Comparison of ENCODE assay signal across 25 cellular contexts in genomic region chr10:123863721-123864432, GRCh38. TPM values are rescaled to one million over a fixed set of nuclear protein-coding genes. Genes with fewer than 3 reads are reported as not detected.
DNase-seq lines count a peak whose midpoint lies in the region; TF ChIP-seq lines count a peak whose summit lies in the region.
"Had no signal": no experiment of that assay in that cellular context is flagged by ENCODE, and none has a peak within 500 bp of the region (broad histone marks: within the 10 kb centered on the region; RNA-seq: fewer than 3 reads in every experiment).

No MANE protein-coding gene starts in this region.

- H3K56ac ChIP-seq in H9 (ENCODE audit: insufficient read length, low read depth, low read length), result no peak overlapping the region

- H3K4me3 Mint-ChIP-seq in H9 (no peak overlapping the region), endothelial cell (ENCODE audit: unreplicated experiment) (no peak overlapping the region)
- H3K4me3 Mint-ChIP-seq: activated CD4-positive, alpha-beta memory T cell treated with anti-CD3 and anti-CD28 coated beads for 36 hours; CD4-positive, alpha-beta T cell; mesothelial cell of epicardium; naive thymus-derived CD4-positive, alpha-beta T cell; stimulated activated memory B cell treated with anti-CD40 and anti-IgM and Interleukin-4, amounts not matched to agents 10 μg/mL and 1 μg/mL and 100 μg/mL, for 72 hours had no signal

- H2AFZ ChIP-seq in H9 (ENCODE audit: low read length), result no peak overlapping the region

- H4K20me1 ChIP-seq in H9 (ENCODE audit: control insufficient read depth, insufficient read depth, insufficient read length), result no peaks in the 10 kb centered on the region

- H3K4me1 Mint-ChIP-seq in H9 (peaks cover 26 to 32% of the 10 kb centered on the region in 2 experiments), endothelial cell (ENCODE audit: unreplicated experiment) (no peaks in the 10 kb centered on the region)
- H3K4me1 Mint-ChIP-seq: mesothelial cell of epicardium; naive thymus-derived CD4-positive, alpha-beta T cell; stimulated activated memory B cell treated with anti-CD40 and anti-IgM and Interleukin-4, amounts not matched to agents 10 μg/mL and 1 μg/mL and 100 μg/mL, for 72 hours had no signal

- intact Hi-C loops in stomach (cut with DNase I; ENCODE audit: low total_unique reads), result no loop called here

- H3K23me2 ChIP-seq in H9 (ENCODE audit: insufficient read length, low read depth, low read length, poor library complexity, severe bottlenecking), result no peaks in the 10 kb centered on the region

- H3K27ac ChIP-seq in H9 (ENCODE audit: insufficient read length, low read depth, low read length), result no peak overlapping the region
- peak overlapping the region; percentile 34 to 88 for H3K27ac ChIP-seq in esophagus (ENCODE audit: low read depth in 2 of 2, low read length in 1 of 2)
- peak overlapping the region in 4 of 5 donors; percentile 8 to 93 (median 74) for H3K27ac ChIP-seq in stomach
- H3K27ac ChIP-seq: brain microvascular endothelial cell had no signal

- no peak for TF ChIP-seq EP300 in stomach (IDR thresholded peaks at IDR 0.05)

- H3K18ac ChIP-seq in H9 (ENCODE audit: insufficient read length, low read depth, low read length), result no peak overlapping the region

- no peak overlapping the region for H2BK120ac ChIP-seq in H9 (ENCODE audit: low read depth, low read length, poor library complexity, severe bottlenecking)

- H2AK5ac ChIP-seq in H9 (ENCODE audit: insufficient read length, low read length), result no peak overlapping the region

- no peak overlapping the region for H3K27ac Mint-ChIP-seq in H9
- no peak overlapping the region for H3K27ac Mint-ChIP-seq in endothelial cell (ENCODE audit: unreplicated experiment)
- H3K27ac Mint-ChIP-seq: activated CD4-positive, alpha-beta memory T cell treated with anti-CD3 and anti-CD28 coated beads for 36 hours; CD4-positive, alpha-beta T cell; mesothelial cell of epicardium; naive thymus-derived CD4-positive, alpha-beta T cell; stimulated activated memory B cell treated with anti-CD40 and anti-IgM and Interleukin-4, amounts not matched to agents 10 μg/mL and 1 μg/mL and 100 μg/mL, for 72 hours had no signal

- H3K36me3 Mint-ChIP-seq in H9 (ENCODE audit: insufficient read depth in 1 of 3, low read depth in 3 of 3) (peaks cover 0 to 10% (median 8%) of the 10 kb centered on the region in 3 experiments; a peak in 4 of 7 replicates), endothelial cell (ENCODE audit: low read depth, unreplicated experiment) (peaks cover 4% of the 10 kb centered on the region)
- H3K36me3 Mint-ChIP-seq: activated CD4-positive, alpha-beta memory T cell treated with anti-CD3 and anti-CD28 coated beads for 36 hours; mesothelial cell of epicardium; naive thymus-derived CD4-positive, alpha-beta T cell; stimulated activated memory B cell treated with anti-CD40 and anti-IgM and Interleukin-4, amounts not matched to agents 10 μg/mL and 1 μg/mL and 100 μg/mL, for 72 hours had no signal

- no peaks in the 10 kb centered on the region for H3K79me2 ChIP-seq in H9 (ENCODE audit: insufficient read depth, low read length)

- H3K4me1 ChIP-seq in H9 (ENCODE audit: insufficient read depth, low read length) (no peaks in the 10 kb centered on the region), esophagus (ENCODE audit: control insufficient read depth in 2 of 2, insufficient read depth in 2 of 2, low read length in 1 of 2) (peaks cover 19 to 22% of the 10 kb centered on the region in 2 donors), stomach (peaks cover 0 to 37% (median 3%) of the 10 kb centered on the region in 4 donors)

- no peak for TF ChIP-seq POLR2A in stomach (IDR thresholded peaks at IDR 0.05)

- H4K91ac ChIP-seq in H9 (ENCODE audit: insufficient read length, low read depth, low read length), result no peak overlapping the region

- no peak overlapping the region for H3K4me2 ChIP-seq in H9 (ENCODE audit: insufficient read depth, insufficient read length, low read length)

- H3K23ac ChIP-seq in H9 (ENCODE audit: insufficient read length, low read depth, low read length), result no peak overlapping the region

- H3K4me3 ChIP-seq in esophagus (ENCODE audit: low read depth in 1 of 2, low read length in 2 of 2) (no peak overlapping the region), stomach (no peak overlapping the region)
- H3K4me3 ChIP-seq: testis had no signal

- no peak overlapping the region for H3K9ac ChIP-seq in H9 (ENCODE audit: extremely low read depth, insufficient read length, low read length)

- no peak overlapping the region for H3K4ac ChIP-seq in H9 (ENCODE audit: low read depth, low read length)

- H3K9me3 ChIP-seq in H9 (ENCODE audit: control insufficient read depth, low read depth, low read length), result no peaks in the 10 kb centered on the region
- no peaks in the 10 kb centered on the region for H3K9me3 ChIP-seq in esophagus (ENCODE audit: control insufficient read depth in 2 of 2, insufficient read depth in 1 of 2, low read depth in 1 of 2, low read length in 1 of 2)
- H3K9me3 ChIP-seq in stomach, result no peaks in the 10 kb centered on the region
- H3K9me3 ChIP-seq: testis had no signal

- H4K8ac ChIP-seq in H9 (replicated peaks; ENCODE audit: insufficient read length, low read depth, low read length), result no peak overlapping the region

- no peak overlapping the region for H2BK5ac ChIP-seq in H9 (ENCODE audit: insufficient read length, low read length)

- H2BK15ac ChIP-seq in H9 (ENCODE audit: low read depth, low read length), result no peak overlapping the region

- H3K27me3 Mint-ChIP-seq in H9 (ENCODE audit: low read depth), result peaks cover 2% of the 10 kb centered on the region
- H3K27me3 Mint-ChIP-seq in endothelial cell (ENCODE audit: unreplicated experiment), result no peaks in the 10 kb centered on the region

- no peaks in the 10 kb centered on the region for H3K9me3 Mint-ChIP-seq in H9
- no peaks in the 10 kb centered on the region for H3K9me3 Mint-ChIP-seq in endothelial cell (ENCODE audit: unreplicated experiment)
- H3K9me3 Mint-ChIP-seq: activated CD4-positive, alpha-beta memory T cell treated with anti-CD3 and anti-CD28 coated beads for 36 hours; CD4-positive, alpha-beta T cell; mesothelial cell of epicardium; stimulated activated memory B cell treated with anti-CD40 and anti-IgM and Interleukin-4, amounts not matched to agents 10 μg/mL and 1 μg/mL and 100 μg/mL, for 72 hours had no signal

- TF ChIP-seq CTCF in H9 (conservative IDR thresholded peaks at IDR 0.05) (0 out of 3 replicates have a peak, but pooled peaks have one; percentile 16), stomach (IDR thresholded peaks at IDR 0.05) (no peak), endothelial cell (IDR thresholded peaks at IDR 0.05; ENCODE audit: unreplicated experiment) (no peak)

- no peak overlapping the region for H4K5ac ChIP-seq in H9 (ENCODE audit: insufficient read length, low read depth, low read length)

- WGBS in H9 (ENCODE audit: extremely low coverage, insufficient read length, low lambda C conversion rate), result no CpG with 5 or more reads among the region's 12 CpGs
- 65 to 71% methylated on average over 12 of the region's 12 CpGs for WGBS in esophagus, 2 donors
- whole genome bisulfite sequencing in stomach, 5 donors, result 52 to 62% (median 60%) methylated on average over 12 of the region's 12 CpGs

- DNase-seq in H9 (peak; percentile 76), left kidney (ENCODE audit: low read depth, low spot score) (peak; percentile 39), stomach (no peak), SW480 (ENCODE audit: low spot score) (no peak), HK-2 (ENCODE audit: unreplicated experiment) (no peak), endothelial cell (ENCODE audit: low spot score) (no peak)
- no peak for DNase-seq in activated T-cell treated with anti-CD3 and anti-CD28 coated beads, Interleukin-2, amount 50 U/mL, for 48 hours
- DNase-seq: activated CD4-positive, alpha-beta memory T cell treated with anti-CD3 and anti-CD28 coated beads for 36 hours; activated CD4-positive, CD25-positive, alpha-beta regulatory T cell treated with anti-CD3 and anti-CD28 coated beads, Interleukin-2, amount 50 U/mL, for 72 hours; activated naive CD4-positive, alpha-beta T cell; brain microvascular endothelial cell; CD4-positive, alpha-beta T cell; DMS79 treated with DMSO at 0.1 percent for 48 hours; Karpas-422; naive thymus-derived CD4-positive, alpha-beta T cell; NCI-H1436 treated with DMSO at 0.1 percent for 48 hours; NCI-H2081 treated with DMSO at 0.1 percent for 48 hours; NCI-H345; occipital lobe; T-helper 2 cell; testis had no signal

- H2BK12ac ChIP-seq in H9 (ENCODE audit: insufficient read length, low read depth, low read length), result no peak overlapping the region

- H3K27me3 ChIP-seq in H9 (ENCODE audit: insufficient read depth, low read length) (no peaks in the 10 kb centered on the region), esophagus (ENCODE audit: control insufficient read depth in 1 of 2, insufficient read depth in 2 of 2, low read length in 2 of 2) (no peaks in the 10 kb centered on the region), stomach (peaks cover 0 to 5% (median 0%) of the 10 kb centered on the region in 3 donors)
- H3K27me3 ChIP-seq: brain microvascular endothelial cell, testis had no signal

- no peak overlapping the region for H3K14ac ChIP-seq in H9 (ENCODE audit: insufficient read depth, low read length)

- H2BK20ac ChIP-seq in H9 (ENCODE audit: low read depth, low read length, poor library complexity, severe bottlenecking), result no peak overlapping the region

- no peaks in the 10 kb centered on the region for H3K79me1 ChIP-seq in H9 (ENCODE audit: insufficient read depth, low read depth, low read length, poor library complexity, severe bottlenecking)

- no peak overlapping the region for H3T11ph ChIP-seq in H9 (ENCODE audit: low read length)

- no peaks in the 10 kb centered on the region for H3K36me3 ChIP-seq in esophagus (ENCODE audit: control insufficient read depth in 2 of 2, insufficient read depth in 2 of 2, low read length in 1 of 2)
- H3K36me3 ChIP-seq in stomach, result no peaks in the 10 kb centered on the region
- H3K36me3 ChIP-seq: brain microvascular endothelial cell had no signal

RNA-seq across cellular contexts. Expression of gene CPXM2, which starts 27.7 kb away (rescaled TPM):
- total RNA-seq in H9 (2021) (1.7 and 1.9 TPM in 2 replicates), stomach (10 to 100 TPM in 3 of 5 donors, 1 to 10 TPM in 2; 9.8 to 33.5 (median 12.8) TPM), endothelial cell (ENCODE audit: unreplicated experiment) (0.33 TPM)
- polyA plus RNA-seq in esophagus (1 to 10 TPM; 1.5 to 4.2 TPM), stomach (1 to 10 TPM in 1 of 3 donors, under 1 TPM in 2; 0.46 to 7.9 (median 0.62) TPM)
- total RNA-seq: activated CD4-positive, alpha-beta memory T cell treated with anti-CD3 and anti-CD28 coated beads for 36 hours; CD4-positive, alpha-beta T cell; H4; naive thymus-derived CD4-positive, alpha-beta T cell had no signal
- polyA plus RNA-seq: naive thymus-derived CD4-positive, alpha-beta T cell had no signal

Comparison
In these comparisons a context has a peak if more than half of its experiments do, and no peak if none do; other contexts are left out.
1. DNase-seq: peak in H9 (single experiment) and left kidney (single experiment); none in stomach (single experiment), SW480 (single experiment), HK-2 (single experiment), endothelial cell (single experiment) and activated T-cell treated with anti-CD3 and anti-CD28 coated beads, Interleukin-2, amount 50 U/mL, for 48 hours (0 of 2).